Comparison of ENCODE assay signal across 8 cellular contexts in genomic region chr7:17530741-17531417, GRCh38.
DNase-seq lines count a peak whose midpoint lies in the region; ATAC-seq and TF ChIP-seq lines count a peak whose summit lies in the region.

No MANE protein-coding gene starts in this region.

- DNase-seq in EL (peak; percentile 23), NCI-H146 (lab: John Stamatoyannopoulos, UW) (peak; percentile 18), fibroblast of pulmonary artery (ENCODE audit: low read depth) (peak; percentile 84), putamen (ENCODE audit: low spot score) (no peak), kidney glomerular epithelial cell (lab: John Stamatoyannopoulos, UW) (no peak)
- no peak for DNase-seq in stimulated activated naive CD8-positive, alpha-beta T cell treated with anti-CD3 and anti-CD28 coated beads, Interleukin-15, Interleukin-2, amounts not matched to agents 100 U/mL and 50 U/mL, for 24 hours

- TF ChIP-seq CTCF in fibroblast of pulmonary artery (IDR thresholded peaks at IDR 0.05; ENCODE audit: low read length, missing control alignments): peak; percentile 22

- ATAC-seq in GM21528 (IDR thresholded peaks at IDR 0.05; ENCODE audit: low FRiP score, unreplicated experiment) (peak; percentile 79), GM19452 (IDR thresholded peaks at IDR 0.05; ENCODE audit: unreplicated experiment) (no peak)
- ATAC-seq in stimulated activated naive CD8-positive, alpha-beta T cell treated with anti-CD3 and anti-CD28 coated beads, Interleukin-15, Interleukin-2, amounts not matched to agents 100 U/mL and 50 U/mL, for 24 hours: no peak

- H3K4me3 ChIP-seq in fibroblast of pulmonary artery (replicated peaks; ENCODE audit: low read depth, low read length): no peak overlapping the region

Comparison
In these comparisons a context has a peak if more than half of its experiments do, and no peak if none do; other contexts are left out.
1. DNase-seq: peak in EL (single experiment), NCI-H146 (single experiment) and fibroblast of pulmonary artery (single experiment); none in putamen (single experiment), kidney glomerular epithelial cell (single experiment) and stimulated activated naive CD8-positive, alpha-beta T cell treated with anti-CD3 and anti-CD28 coated beads, Interleukin-15, Interleukin-2, amounts not matched to agents 100 U/mL and 50 U/mL, for 24 hours (single experiment).